Comparison of ENCODE assay signal across 1 cellular context in the genomic region with DNA sequence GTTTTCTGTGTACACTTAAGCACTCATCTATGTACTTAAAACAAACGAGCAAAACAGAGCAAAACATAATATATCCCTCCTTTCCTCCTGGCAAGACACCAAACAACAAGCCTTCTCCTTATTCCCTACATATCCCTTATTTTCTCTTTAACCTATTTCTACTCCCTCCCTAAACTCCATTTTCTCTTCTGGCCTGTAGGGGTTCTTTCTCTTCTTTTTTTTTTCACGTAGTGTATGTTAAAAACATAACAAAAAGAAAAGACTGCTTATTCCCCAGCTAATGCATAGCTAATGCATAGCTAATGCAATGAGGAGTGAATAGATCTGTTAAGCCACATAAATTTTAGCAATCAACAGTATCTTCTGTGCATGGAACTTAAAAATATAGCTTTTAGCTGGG.
TF ChIP-seq lines count a peak whose summit lies in the region.

No MANE protein-coding gene starts in this region.

TF ChIP-seq in GM23338, 12 proteins besides CTCF, POLR2A, EP300 and RAD21 (continued from another document):
- TF ChIP-seq NANOG (IDR thresholded peaks at IDR 0.05; ENCODE audit: borderline replicate concordance): no peak
